Comparison of ENCODE assay signal across 1 cellular context in the genomic region with DNA sequence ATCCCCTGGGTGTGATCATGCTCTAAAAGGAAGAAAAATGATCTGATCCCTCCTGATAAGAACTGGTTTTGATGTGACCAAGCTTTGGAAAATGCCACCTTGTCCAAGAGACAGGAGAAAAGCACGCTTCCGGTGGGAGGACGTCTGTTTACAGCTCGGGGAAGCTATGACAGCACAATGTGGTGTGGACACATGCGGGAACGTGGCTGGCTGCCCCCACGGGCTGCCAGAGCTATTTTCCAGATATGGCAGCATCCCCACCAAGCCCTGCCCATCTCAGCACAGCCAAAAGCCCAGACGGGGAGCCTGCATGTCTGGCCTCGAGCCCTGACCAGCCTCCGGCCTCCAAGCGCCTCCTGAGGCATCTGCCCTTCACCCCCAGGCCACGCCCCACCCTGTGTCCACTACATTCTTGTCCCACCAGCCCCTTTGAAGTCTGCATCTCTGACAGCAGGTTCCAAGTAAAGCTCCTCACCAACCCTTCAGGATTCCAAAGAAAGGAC.
TF ChIP-seq lines count a peak whose summit lies in the region.

No MANE protein-coding gene starts in this region.

TF ChIP-seq in IMR-90, 13 proteins besides CTCF, POLR2A, EP300 and RAD21:
- TF ChIP-seq BHLHE40 (IDR thresholded peaks at IDR 0.05; ENCODE audit: low read depth, low read length) (peak; percentile 45; the same call in 1 of the 2 replicates), SMC3 (IDR thresholded peaks at IDR 0.05; ENCODE audit: low read depth, low read length) (no peak), FOS (IDR thresholded peaks at IDR 0.05; ENCODE audit: low read depth, low read length) (no peak), CEBPB (IDR thresholded peaks at IDR 0.05; ENCODE audit: low read depth, low read length) (no peak), MXI1 (IDR thresholded peaks at IDR 0.05; ENCODE audit: borderline replicate concordance, low read depth, low read length) (no peak)
